Comparison of ENCODE assay signal across 29 cellular contexts in the genomic region with DNA sequence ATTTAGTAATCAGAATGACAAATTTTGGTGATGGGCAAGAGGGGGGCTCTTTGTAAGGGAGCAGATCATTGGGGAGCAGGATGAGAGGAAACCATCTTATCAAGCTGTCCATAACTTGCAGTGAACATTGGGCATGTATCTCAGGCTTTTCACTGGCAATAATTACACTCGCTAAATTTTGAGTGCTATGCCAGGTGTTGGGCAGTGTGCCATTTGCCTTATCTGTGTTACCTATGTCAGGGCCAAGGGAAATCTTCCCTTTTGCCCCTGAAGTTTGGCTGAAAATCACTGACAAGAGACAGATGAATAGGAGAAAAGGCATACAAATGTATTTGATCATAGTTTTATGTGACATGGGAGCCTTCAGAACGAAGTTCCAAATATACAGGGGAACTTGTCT. TPM values are rescaled to one million over a fixed set of nuclear protein-coding genes. Genes with fewer than 3 reads are reported as not detected.
"Had no signal": no experiment of that assay in that cellular context is flagged by ENCODE, and none has a peak within 500 bp of the region (broad histone marks: within the 10 kb centered on the region; RNA-seq: fewer than 3 reads in every experiment).

No MANE protein-coding gene starts in this region.

- H3K27me3 Mint-ChIP-seq: activated CD4-positive, alpha-beta T cell treated with anti-CD3 and anti-CD28 coated beads, Interleukin-2, amount 10 ng/mL, durations not matched to agents 24 days and 14 days; activated CD8-positive, alpha-beta memory T cell treated with anti-CD3 and anti-CD28 coated beads, Interleukin-2, amount 10 ng/mL, durations not matched to agents 7 days and 5 days; activated CD8-positive, alpha-beta T cell treated with anti-CD3 and anti-CD28 coated beads for 36 hours; activated naive CD8-positive, alpha-beta T cell treated with anti-CD3 and anti-CD28 coated beads, Interleukin-2, amount 50 U/mL, for 24 hours; naive B cell; stimulated activated naive CD8-positive, alpha-beta T cell treated with anti-CD3 and anti-CD28 coated beads, Interleukin-15, amount 100 ng/mL, for 72 hours had no signal

- H3K36me3 ChIP-seq: tibial artery had no signal

- H3K4me1 ChIP-seq: tibial artery had no signal

- H3K4me1 Mint-ChIP-seq: activated naive CD8-positive, alpha-beta T cell treated with anti-CD3 and anti-CD28 coated beads, Interleukin-2, amount 50 U/mL, for 24 hours; naive B cell; stimulated activated effector memory CD8-positive, alpha-beta T cell treated with anti-CD3 and anti-CD28 coated beads, Interleukin-12 subunit alpha, Interleukin-12 subunit beta, amount 100 ng/mL, for 72 hours; stimulated activated naive CD8-positive, alpha-beta T cell treated with anti-CD3 and anti-CD28 coated beads, Interleukin-15, amount 100 ng/mL, for 72 hours had no signal

- H3K27ac Mint-ChIP-seq: activated CD4-positive, alpha-beta T cell treated with anti-CD3 and anti-CD28 coated beads, Interleukin-2, amount 10 ng/mL, durations not matched to agents 24 days and 14 days; activated CD8-positive, alpha-beta memory T cell treated with anti-CD3 and anti-CD28 coated beads, Interleukin-2, amount 10 ng/mL, durations not matched to agents 7 days and 5 days; activated CD8-positive, alpha-beta T cell treated with anti-CD3 and anti-CD28 coated beads for 36 hours; activated naive CD8-positive, alpha-beta T cell treated with anti-CD3 and anti-CD28 coated beads, Interleukin-2, amount 50 U/mL, for 24 hours; dendritic cell treated with granulocyte-macrophage colony-stimulating factor and Interleukin-4, amounts not matched to agents 40 ng/mL and 50 ng/mL, for 4 days; naive B cell; stimulated activated effector memory CD8-positive, alpha-beta T cell treated with anti-CD3 and anti-CD28 coated beads, Interleukin-12 subunit alpha, Interleukin-12 subunit beta, amount 100 ng/mL, for 72 hours; stimulated activated naive CD8-positive, alpha-beta T cell treated with anti-CD3 and anti-CD28 coated beads, Interleukin-15, amount 100 ng/mL, for 72 hours had no signal

- H3K9me3 ChIP-seq: tibial artery had no signal

- H3K27ac ChIP-seq: tibial artery, VCaP had no signal

- H3K9me3 Mint-ChIP-seq: activated CD4-positive, alpha-beta T cell treated with anti-CD3 and anti-CD28 coated beads, Interleukin-2, amount 10 ng/mL, durations not matched to agents 24 days and 14 days; activated CD8-positive, alpha-beta T cell treated with anti-CD3 and anti-CD28 coated beads for 36 hours; dendritic cell treated with granulocyte-macrophage colony-stimulating factor and Interleukin-4, amounts not matched to agents 40 ng/mL and 50 ng/mL, for 4 days; stimulated activated effector memory CD8-positive, alpha-beta T cell treated with anti-CD3 and anti-CD28 coated beads, Interleukin-12 subunit alpha, Interleukin-12 subunit beta, amount 100 ng/mL, for 72 hours had no signal

- DNase-seq: activated CD4-positive, alpha-beta T cell treated with anti-CD3 and anti-CD28 coated beads, Interleukin-2, amount 10 ng/mL, durations not matched to agents 24 days and 14 days; activated CD8-positive, alpha-beta memory T cell treated with anti-CD3 and anti-CD28 coated beads, Interleukin-2, amount 10 ng/mL, durations not matched to agents 7 days and 5 days; activated CD8-positive, alpha-beta T cell treated with anti-CD3 and anti-CD28 coated beads for 36 hours; activated gamma-delta T cell; activated naive CD4-positive, alpha-beta T cell treated with anti-CD3 and anti-CD28 coated beads, Interleukin-2, amount 50 U/mL, for 16 hours; activated naive CD8-positive, alpha-beta T cell treated with anti-CD3 and anti-CD28 coated beads, Interleukin-2, amount 50 U/mL, for 24 hours; activated T-cell treated with anti-CD3 and anti-CD28 coated beads for 4 hours; effector CD4-positive, alpha-beta T cell; erythroblast; foreskin fibroblast; naive B cell; nucleus accumbens; posterior cingulate gyrus; small intestine; stimulated activated CD4-positive, alpha-beta T cell treated with anti-CD3 and anti-CD28 coated beads, Interleukin-2, amount 100 ng/mL, for 24 hours; stimulated activated naive CD8-positive, alpha-beta T cell treated with anti-CD3 and anti-CD28 coated beads, Interleukin-15, amount 100 ng/mL, for 72 hours; tibial artery had no signal

- H3K4me3 ChIP-seq: lung, tibial artery had no signal

- H3K4me3 Mint-ChIP-seq: activated CD4-positive, alpha-beta T cell treated with anti-CD3 and anti-CD28 coated beads, Interleukin-2, amount 10 ng/mL, durations not matched to agents 24 days and 14 days; activated CD8-positive, alpha-beta memory T cell treated with anti-CD3 and anti-CD28 coated beads, Interleukin-2, amount 10 ng/mL, durations not matched to agents 7 days and 5 days; activated CD8-positive, alpha-beta T cell treated with anti-CD3 and anti-CD28 coated beads for 36 hours; activated naive CD8-positive, alpha-beta T cell treated with anti-CD3 and anti-CD28 coated beads, Interleukin-2, amount 50 U/mL, for 24 hours; dendritic cell treated with granulocyte-macrophage colony-stimulating factor and Interleukin-4, amounts not matched to agents 40 ng/mL and 50 ng/mL, for 4 days; naive B cell; stimulated activated effector memory CD8-positive, alpha-beta T cell treated with anti-CD3 and anti-CD28 coated beads, Interleukin-12 subunit alpha, Interleukin-12 subunit beta, amount 100 ng/mL, for 72 hours; stimulated activated naive CD8-positive, alpha-beta T cell treated with anti-CD3 and anti-CD28 coated beads, Interleukin-15, amount 100 ng/mL, for 72 hours had no signal

- H3K36me3 Mint-ChIP-seq: activated CD8-positive, alpha-beta memory T cell treated with anti-CD3 and anti-CD28 coated beads, Interleukin-2, amount 10 ng/mL, durations not matched to agents 7 days and 5 days; naive B cell had no signal

- H3K27me3 ChIP-seq: tibial artery had no signal

- ATAC-seq: activated CD4-positive, CD25-positive, alpha-beta regulatory T cell treated with anti-CD3 and anti-CD28 coated beads, Interleukin-2, amount 50 U/mL, for 24 hours; activated CD8-positive, alpha-beta memory T cell treated with anti-CD3 and anti-CD28 coated beads, Interleukin-2, amount 10 ng/mL, durations not matched to agents 7 days and 5 days; activated CD8-positive, alpha-beta T cell treated with anti-CD3 and anti-CD28 coated beads for 36 hours; activated naive CD8-positive, alpha-beta T cell treated with anti-CD3 and anti-CD28 coated beads, Interleukin-2, amount 50 U/mL, for 24 hours; sciatic nerve; stimulated activated effector memory CD8-positive, alpha-beta T cell treated with anti-CD3 and anti-CD28 coated beads, Interleukin-12 subunit alpha, Interleukin-12 subunit beta, amount 100 ng/mL, for 72 hours; stimulated activated naive CD8-positive, alpha-beta T cell treated with anti-CD3 and anti-CD28 coated beads, Interleukin-15, amount 100 ng/mL, for 72 hours had no signal

RNA-seq across cellular contexts. Expression of gene NOSTRIN, which starts 39.0 kb away (rescaled TPM):
- total RNA-seq: activated CD4-positive, alpha-beta T cell treated with anti-CD3 and anti-CD28 coated beads, Interleukin-2, amount 10 ng/mL, durations not matched to agents 24 days and 14 days; activated CD8-positive, alpha-beta memory T cell treated with anti-CD3 and anti-CD28 coated beads, Interleukin-2, amount 10 ng/mL, durations not matched to agents 7 days and 5 days; activated CD8-positive, alpha-beta T cell treated with anti-CD3 and anti-CD28 coated beads for 36 hours had no signal

RNA-seq across cellular contexts. Expression of gene G6PC2, which starts 59.6 kb away (rescaled TPM):
- total RNA-seq: activated CD4-positive, alpha-beta T cell treated with anti-CD3 and anti-CD28 coated beads, Interleukin-2, amount 10 ng/mL, durations not matched to agents 24 days and 14 days; activated CD8-positive, alpha-beta memory T cell treated with anti-CD3 and anti-CD28 coated beads, Interleukin-2, amount 10 ng/mL, durations not matched to agents 7 days and 5 days; activated CD8-positive, alpha-beta T cell treated with anti-CD3 and anti-CD28 coated beads for 36 hours; cardiac septum; chondrocyte; fibroblast of lung; glomerular endothelial cell; mucosa of gallbladder; sciatic nerve; ureter had no signal
